In the genomic region with DNA sequence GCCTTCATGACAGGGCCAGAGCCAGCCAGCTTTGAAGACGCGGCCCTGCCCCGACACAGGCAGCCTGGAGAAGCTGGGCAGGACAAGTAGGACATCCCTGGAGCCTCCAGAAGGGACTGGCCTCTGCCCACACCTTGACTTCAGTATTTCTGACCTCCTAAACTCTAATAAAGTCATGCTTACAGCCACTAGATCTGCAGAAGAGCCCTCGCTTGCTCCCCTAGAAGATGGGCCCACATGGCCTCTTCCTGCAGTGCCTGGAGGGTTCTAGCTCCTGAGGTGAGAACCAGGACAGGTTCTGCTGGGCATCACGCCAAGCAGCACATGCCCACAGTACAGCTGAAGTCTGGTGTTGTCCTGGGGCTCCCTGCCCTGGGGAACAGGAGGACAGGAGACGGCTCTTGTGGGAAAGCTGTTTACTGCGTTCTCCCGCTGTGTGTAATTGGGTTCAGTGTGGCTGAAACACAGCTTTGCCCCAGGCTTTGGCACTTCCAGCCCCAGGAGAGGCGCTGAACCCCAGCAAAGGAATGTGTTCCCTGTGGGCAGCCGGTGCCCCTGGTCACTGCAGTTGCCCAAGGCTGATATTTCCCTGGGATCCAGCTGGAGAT, we compare ENCODE assay signal across 9 cellular contexts. TPM values are rescaled to one million over a fixed set of nuclear protein-coding genes. Genes with fewer than 3 reads are reported as not detected.
DNase-seq lines count a peak whose midpoint lies in the region; ATAC-seq and TF ChIP-seq lines count a peak whose summit lies in the region.
"Had no signal": no experiment of that assay in that cellular context is flagged by ENCODE, and none has a peak within 500 bp of the region (broad histone marks: within the 10 kb centered on the region; RNA-seq: fewer than 3 reads in every experiment).

No MANE protein-coding gene starts in this region.

- peak overlapping the region; percentile 89 for H3K4me2 ChIP-seq in BLaER1
- peak overlapping the region; percentile 95 for H3K4me2 ChIP-seq in DOHH2 (ENCODE audit: low read length)

- H3K9me3 Mint-ChIP-seq in glutamatergic neuron (ENCODE audit: unreplicated experiment): no peaks in the 10 kb centered on the region

- no peak overlapping the region for H3K4me3 Mint-ChIP-seq in glutamatergic neuron (ENCODE audit: unreplicated experiment)

- H3K4me1 ChIP-seq in BLaER1 (peaks cover 73% of the 10 kb centered on the region), DOHH2 (ENCODE audit: control insufficient read depth, low read length) (peaks cover 45% of the 10 kb centered on the region), body of pancreas (peaks cover 51% of the 10 kb centered on the region)

- 76 to 87% methylated on average over 5 to 10 of the region's 10 CpGs for WGBS in body of pancreas, 2 donors

- H3K36me3 ChIP-seq in BLaER1 (peaks cover 54% of the 10 kb centered on the region), DOHH2 (ENCODE audit: control insufficient read depth, low read length) (peaks cover 71% of the 10 kb centered on the region), body of pancreas (replicated peaks in 1 of 2; ENCODE audit: insufficient read depth in 1 of 2, low read depth in 2 of 2) (no peaks in the 10 kb centered on the region)
- H3K36me3 ChIP-seq: colonic mucosa had no signal

- peak overlapping the region; percentile 97; the same call in 1 of the 2 replicates for H3K9ac ChIP-seq in BLaER1

- H3K9me2 ChIP-seq in DOHH2 (replicated peaks; ENCODE audit: control insufficient read depth, low read length): no peaks in the 10 kb centered on the region

- ATAC-seq in body of pancreas: no peak

- H3K27me3 Mint-ChIP-seq in glutamatergic neuron (ENCODE audit: unreplicated experiment): peaks cover 1% of the 10 kb centered on the region

- H4K20me1 ChIP-seq in BLaER1 (peaks cover 71% of the 10 kb centered on the region), DOHH2 (ENCODE audit: control insufficient read depth, insufficient read depth, low read depth, low read length) (peaks cover 8% of the 10 kb centered on the region; the same call in 1 of the 2 replicates)

- no peaks in the 10 kb centered on the region for H3K36me3 Mint-ChIP-seq in glutamatergic neuron (ENCODE audit: unreplicated experiment)

- H3K9me3 ChIP-seq in BLaER1: peaks cover 4% of the 10 kb centered on the region; the same call in 1 of the 2 replicates
- peaks cover 7% of the 10 kb centered on the region; the same call in 1 of the 2 replicates for H3K9me3 ChIP-seq in DOHH2 (ENCODE audit: control insufficient read depth, insufficient read depth, low read length)
- no peaks in the 10 kb centered on the region for H3K9me3 ChIP-seq in body of pancreas
- H3K9me3 ChIP-seq: colonic mucosa had no signal

- peak overlapping the region; percentile 99 for H3K27ac ChIP-seq in BLaER1
- peak overlapping the region; percentile 7; the same call in 1 of the 2 replicates for H3K27ac ChIP-seq in DOHH2 (ENCODE audit: low read depth, low read length)
- H3K27ac ChIP-seq in body of pancreas: no peak overlapping the region
- H3K27ac ChIP-seq: colonic mucosa had no signal

- no peak for TF ChIP-seq CTCF in DOHH2 (IDR thresholded peaks at IDR 0.05; ENCODE audit: low read depth, low read length, poor library complexity, severe bottlenecking)
- no peak for TF ChIP-seq CTCF in body of pancreas (IDR thresholded peaks at IDR 0.05)
- TF ChIP-seq CTCF in glutamatergic neuron (IDR thresholded peaks at IDR 0.05; ENCODE audit: partially characterized antibody, unreplicated experiment): no peak

- DNase-seq in OCI-M1 (lab: John Stamatoyannopoulos, UW) (peak; percentile 26), body of pancreas (peak in 3 of 4 donors; percentile 46 to 66 (median 63)), DMS79 (lab: John Stamatoyannopoulos, UW) (no peak), T1000 (lab: John Stamatoyannopoulos, UW) (no peak), glutamatergic neuron (no peak)
- no peak for DNase-seq in activated effector memory CD4-positive, alpha-beta T cell treated with anti-CD3 and anti-CD28 coated beads, Interleukin-2, amount 50 U/mL, for 16 hours
- DNase-seq: colonic mucosa had no signal

- no peak overlapping the region for H3K27ac Mint-ChIP-seq in glutamatergic neuron (ENCODE audit: unreplicated experiment)

- intact Hi-C loops in body of pancreas (cut with DNase I): no loop called here

- H3K79me2 ChIP-seq in DOHH2 (ENCODE audit: control insufficient read depth, low read length): peaks cover 59% of the 10 kb centered on the region

- peaks cover 4% of the 10 kb centered on the region for H3K4me1 Mint-ChIP-seq in glutamatergic neuron (ENCODE audit: low read depth, unreplicated experiment)

- H3F3A ChIP-seq in DOHH2 (ENCODE audit: control insufficient read depth, insufficient read depth): peaks cover 10% of the 10 kb centered on the region

- no peak for TF ChIP-seq POLR2A in body of pancreas (IDR thresholded peaks at IDR 0.05)

- no peaks in the 10 kb centered on the region for H3K27me3 ChIP-seq in BLaER1
- H3K27me3 ChIP-seq in DOHH2 (ENCODE audit: control insufficient read depth, low read length): no peaks in the 10 kb centered on the region
- no peaks in the 10 kb centered on the region for H3K27me3 ChIP-seq in body of pancreas
- H3K27me3 ChIP-seq: colonic mucosa had no signal

- H3K4me3 ChIP-seq in BLaER1 (no peak overlapping the region), DOHH2 (ENCODE audit: low read length) (peak overlapping the region; percentile 87), body of pancreas (no peak overlapping the region)
- H3K4me3 ChIP-seq: colonic mucosa had no signal

RNA-seq across cellular contexts. Expression of a gene that starts 2.6 kb away (rescaled TPM):
- 100 to 1,000 TPM in 1 of 2 donors, 10 to 100 TPM in 1; 95.9 to 104 TPM for total RNA-seq in body of pancreas
- total RNA-seq in glutamatergic neuron (ENCODE audit: unreplicated experiment): 54.4 TPM

RNA-seq across cellular contexts. Expression of a gene that starts 5.6 kb away (rescaled TPM):
- total RNA-seq in body of pancreas (1 to 10 TPM in 1 of 2 donors, not detected in 1; 7.6 TPM), glutamatergic neuron (ENCODE audit: unreplicated experiment) (5.6 TPM)

RNA-seq across cellular contexts. Expression of a gene that starts 24.2 kb away (rescaled TPM):
- total RNA-seq in body of pancreas (100 to 1,000 TPM in 1 of 2 donors, 10 to 100 TPM in 1; 61.0 to 269 TPM), glutamatergic neuron (ENCODE audit: unreplicated experiment) (12.3 TPM)

RNA-seq across cellular contexts. Expression of a gene that starts 47.6 kb away (rescaled TPM):
- 10 to 100 TPM in 1 of 2 donors, 1 to 10 TPM in 1; 8.8 to 48.8 TPM for total RNA-seq in body of pancreas
- total RNA-seq in glutamatergic neuron (ENCODE audit: unreplicated experiment): 31.7 TPM

RNA-seq across cellular contexts. Expression of a gene that starts 47.8 kb away (rescaled TPM):
- total RNA-seq in body of pancreas (10 to 100 TPM in 1 of 2 donors, 1 to 10 TPM in 1; 7.6 to 35.5 TPM), glutamatergic neuron (ENCODE audit: unreplicated experiment) (50.6 TPM)

Comparison
In these comparisons a context has a peak if more than half of its experiments do, and no peak if none do; other contexts are left out.
1. H3K27ac ChIP-seq: peak in BLaER1 (single experiment) and DOHH2 (single experiment); none in body of pancreas (0 of 4).
2. DNase-seq: peak in OCI-M1 (single experiment) and body of pancreas (3 of 4); none in DMS79 (single experiment), T1000 (single experiment), glutamatergic neuron (single experiment) and activated effector memory CD4-positive, alpha-beta T cell treated with anti-CD3 and anti-CD28 coated beads, Interleukin-2, amount 50 U/mL, for 16 hours (single experiment).